Comparison of ENCODE assay signal across 1 cellular context in genomic region chr6:7701212-7701834, GRCh38.
TF ChIP-seq lines count a peak whose summit lies in the region.

No MANE protein-coding gene starts in this region.

TF ChIP-seq in K562, 482 proteins besides CTCF, POLR2A, EP300 and RAD21 (continued from another document and continues in another):
- TF ChIP-seq DEAF1 (CRISPR knock-in tag; IDR thresholded peaks at IDR 0.05) (no peak), REST (CRISPR knock-in tag; IDR thresholded peaks at IDR 0.05; ENCODE audit: low read depth) (no peak), IRF1 (CRISPR knock-in tag; IDR thresholded peaks at IDR 0.05; ENCODE audit: borderline replicate concordance) (no peak), HDGF (IDR thresholded peaks at IDR 0.05) (no peak), PPARD (CRISPR knock-in tag; IDR thresholded peaks at IDR 0.05) (no peak), KLF10 (CRISPR knock-in tag; IDR thresholded peaks at IDR 0.05) (no peak), ZBTB40 (IDR thresholded peaks at IDR 0.05) (no peak), ZBTB40 (CRISPR knock-in tag; IDR thresholded peaks at IDR 0.05) (no peak), MAFF (IDR thresholded peaks at IDR 0.05; ENCODE audit: low read length) (no peak), ZNF764 (CRISPR knock-in tag; IDR thresholded peaks at IDR 0.05; ENCODE audit: low read depth) (no peak), USF2 (CRISPR knock-in tag; IDR thresholded peaks at IDR 0.05) (no peak), SAP30 (IDR thresholded peaks at IDR 0.05; ENCODE audit: borderline replicate concordance, insufficient read depth, low read depth, low read length, poor library complexity, severe bottlenecking) (no peak), GMEB1 (CRISPR knock-in tag; IDR thresholded peaks at IDR 0.05) (no peak), ASH1L (IDR thresholded peaks at IDR 0.05; ENCODE audit: borderline replicate concordance, low read depth, partially characterized antibody) (no peak), ZNF280B (CRISPR knock-in tag; IDR thresholded peaks at IDR 0.05) (no peak), ZNF695 (CRISPR knock-in tag; IDR thresholded peaks at IDR 0.05) (no peak), ZNF696 (CRISPR knock-in tag; conservative IDR thresholded peaks at IDR 0.05) (no peak), FOXO4 (CRISPR knock-in tag; IDR thresholded peaks at IDR 0.05) (no peak), RFX5 (IDR thresholded peaks at IDR 0.05; ENCODE audit: low read depth, low read length) (no peak), ZNF589 (CRISPR knock-in tag; IDR thresholded peaks at IDR 0.05; ENCODE audit: low read depth) (no peak), TFE3 (CRISPR knock-in tag; IDR thresholded peaks at IDR 0.05) (no peak), NFE2L1 (tag; IDR thresholded peaks at IDR 0.05; ENCODE audit: borderline replicate concordance, low read depth) (no peak), ZNF584 (CRISPR knock-in tag; IDR thresholded peaks at IDR 0.05; ENCODE audit: low read depth) (no peak), HMGN3 (IDR thresholded peaks at IDR 0.05; ENCODE audit: borderline replicate concordance, extremely low read depth, insufficient read length, low read depth, low read length) (no peak), GABPA (tag; conservative IDR thresholded peaks at IDR 0.05; ENCODE audit: low read depth) (peak; percentile 52; the same call in 1 of the 2 replicates), ZZZ3 (IDR thresholded peaks at IDR 0.05) (no peak), ATF1 (CRISPR knock-in tag; IDR thresholded peaks at IDR 0.05) (no peak), ATF1 (tag; IDR thresholded peaks at IDR 0.05) (no peak), ZNF184 (CRISPR knock-in tag; IDR thresholded peaks at IDR 0.05) (no peak), PCBP2 (IDR thresholded peaks at IDR 0.05; ENCODE audit: low read depth, low read length, poor library complexity, severe bottlenecking) (no peak), CHD1 (IDR thresholded peaks at IDR 0.05; ENCODE audit: low read length) (no peak), E2F6 (IDR thresholded peaks at IDR 0.05; ENCODE audit: borderline replicate concordance in 1 of 2, extremely low read depth in 1 of 2, insufficient read depth in 1 of 2, insufficient read length in 1 of 2, low read depth in 1 of 2, low read length in 1 of 2, poor library complexity in 1 of 2, severe bottlenecking in 1 of 2) (no peak), NR1H2 (CRISPR knock-in tag; IDR thresholded peaks at IDR 0.05) (no peak), C11orf30 (IDR thresholded peaks at IDR 0.05; ENCODE audit: low read depth) (no peak), TEAD4 (IDR thresholded peaks at IDR 0.05; ENCODE audit: low read length) (peak; percentile 63), TEAD4 (CRISPR knock-in tag; IDR thresholded peaks at IDR 0.05; ENCODE audit: borderline replicate concordance) (no peak)
